Comparison of ENCODE assay signal across 10 cellular contexts in the genomic region with DNA sequence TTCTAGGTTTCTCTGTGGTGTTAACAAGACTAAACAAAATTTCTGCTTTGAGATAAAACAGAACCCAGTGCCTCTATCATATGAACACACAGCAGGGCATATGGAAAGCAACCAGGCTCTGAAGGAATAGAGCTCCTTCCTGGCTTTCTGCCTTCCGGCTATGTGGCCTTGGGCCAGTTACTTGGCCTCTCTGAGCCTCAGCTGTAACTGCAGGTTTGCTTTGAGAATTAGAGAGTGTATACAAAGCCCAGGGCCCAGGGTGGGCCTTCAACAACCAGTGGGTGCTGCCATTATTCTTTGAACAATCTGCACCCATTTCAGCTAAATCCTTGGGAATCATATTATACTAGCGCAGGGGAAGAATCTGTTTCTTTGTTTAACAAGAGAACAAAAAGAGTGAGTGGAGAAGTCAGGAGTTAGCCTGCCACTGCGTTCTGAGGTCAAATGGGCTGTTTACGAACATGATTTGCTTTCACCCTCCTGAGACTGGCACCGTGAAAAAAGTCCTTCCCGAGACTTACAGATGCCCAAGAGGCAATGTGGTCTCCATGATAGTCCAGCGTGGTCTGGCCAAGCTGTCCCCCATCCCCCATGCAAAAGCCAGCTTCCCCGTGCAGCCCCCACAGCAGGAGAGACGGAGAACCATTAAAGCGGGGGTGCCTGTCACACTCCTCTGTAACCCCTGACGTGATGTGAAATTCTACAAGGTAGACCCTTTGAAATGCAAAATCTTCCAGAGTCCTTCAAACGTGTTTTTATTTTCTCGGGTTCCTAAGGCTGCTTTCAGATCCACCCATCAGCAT. TPM values are rescaled to one million over a fixed set of nuclear protein-coding genes. Genes with fewer than 3 reads are reported as not detected.
A peak's percentile ranks its signal among the peaks of the same experiment; 100 is the strongest.
DNase-seq lines count a peak whose midpoint lies in the region; ATAC-seq and TF ChIP-seq lines count a peak whose summit lies in the region.
"Had no signal": no experiment of that assay in that cellular context is flagged by ENCODE, and none has a peak within 500 bp of the region (broad histone marks: within the 10 kb centered on the region; RNA-seq: fewer than 3 reads in every experiment).

No MANE protein-coding gene starts in this region.

- POLR2A ChIA-PET in CD8-positive, alpha-beta T cell (lab: Charles Lee), result interaction anchor here (1.1 to 7.2 kb wide), 6 partner anchors 11 to 194 kb away, joined by 3 to 67 read pairs (median 8); no protein-coding TSS in a partner anchor

- TF ChIP-seq CTCF in CD8-positive, alpha-beta T cell (IDR thresholded peaks at IDR 0.05), result no peak
- no peak for TF ChIP-seq CTCF in Peyer's patch (IDR thresholded peaks at IDR 0.05)
- no peak for TF ChIP-seq CTCF in esophagus squamous epithelium (IDR thresholded peaks at IDR 0.05)
- TF ChIP-seq CTCF in prostate gland (IDR thresholded peaks at IDR 0.05), result no peak

- no peaks in the 10 kb centered on the region for H3K27me3 ChIP-seq in CD8-positive, alpha-beta T cell (ENCODE audit: insufficient read depth, low read length)
- no peaks in the 10 kb centered on the region for H3K27me3 ChIP-seq in Peyer's patch
- H3K27me3 ChIP-seq in esophagus squamous epithelium, result no peaks in the 10 kb centered on the region
- H3K27me3 ChIP-seq in prostate gland (replicated peaks; ENCODE audit: insufficient read depth), result no peaks in the 10 kb centered on the region
- H3K27me3 ChIP-seq: brain microvascular endothelial cell had no signal

- H3K27me3 Mint-ChIP-seq in CD8-positive, alpha-beta T cell (ENCODE audit: low read depth), result no peaks in the 10 kb centered on the region

- H3K4me3 ChIP-seq in CD8-positive, alpha-beta T cell (ENCODE audit: low read depth, low read length), result no peak overlapping the region
- H3K4me3 ChIP-seq in Peyer's patch (no peak overlapping the region), esophagus squamous epithelium (peak overlapping the region in 1 of 4 donors; percentile 89), prostate gland (no peak overlapping the region)

- peaks cover 83% of the 10 kb centered on the region for H3K4me1 Mint-ChIP-seq in CD8-positive, alpha-beta T cell (ENCODE audit: low read depth)

- H3K9me3 ChIP-seq in CD8-positive, alpha-beta T cell (ENCODE audit: low read length), result no peaks in the 10 kb centered on the region
- H3K9me3 ChIP-seq in Peyer's patch (no peaks in the 10 kb centered on the region), esophagus squamous epithelium (no peaks in the 10 kb centered on the region), prostate gland (no peaks in the 10 kb centered on the region)

- peaks cover 85% of the 10 kb centered on the region for H3K4me1 ChIP-seq in CD8-positive, alpha-beta T cell (ENCODE audit: insufficient read depth, low read length)
- peaks cover 15 to 80% (median 54%) of the 10 kb centered on the region in 4 donors for H3K4me1 ChIP-seq in Peyer's patch
- H3K4me1 ChIP-seq in esophagus squamous epithelium, result peaks cover 77 to 90% (median 80%) of the 10 kb centered on the region in 3 donors
- peaks cover 28% of the 10 kb centered on the region for H3K4me1 ChIP-seq in prostate gland (replicated peaks)

- no peak for DNase-seq in CD8-positive, alpha-beta T cell
- DNase-seq in Peyer's patch, result no peak
- DNase-seq in esophagus squamous epithelium (lab: John Stamatoyannopoulos, UW), result no peak
- DNase-seq in prostate gland (ENCODE audit: low spot score), result no peak
- DNase-seq in putamen (ENCODE audit: low spot score), result no peak
- no peak for DNase-seq in NCI-H774 (lab: John Stamatoyannopoulos, UW)
- DNase-seq: brain microvascular endothelial cell, SW 1271 had no signal

- ATAC-seq in CD8-positive, alpha-beta T cell, result no peak
- ATAC-seq in HG02798 (IDR thresholded peaks at IDR 0.05; ENCODE audit: poor library complexity, unreplicated experiment) (no peak), HG02678 (IDR thresholded peaks at IDR 0.05; ENCODE audit: unreplicated experiment) (no peak)

- H3K27ac ChIP-seq in CD8-positive, alpha-beta T cell (ENCODE audit: low read depth, low read length), result peak overlapping the region; percentile 13
- peak overlapping the region; percentile 86 to 95 (median 92) for H3K27ac ChIP-seq in Peyer's patch
- H3K27ac ChIP-seq in esophagus squamous epithelium, result peak overlapping the region; percentile 93 to 95 (median 94)
- peak overlapping the region; percentile 66 to 76 for H3K27ac ChIP-seq in prostate gland
- H3K27ac ChIP-seq: brain microvascular endothelial cell had no signal

- no peaks in the 10 kb centered on the region for H3K9me3 Mint-ChIP-seq in CD8-positive, alpha-beta T cell

- intact Hi-C loops in CD8-positive, alpha-beta T cell (cut with DNase I, micrococcal nuclease), result no loop called here
- intact Hi-C loops in esophagus squamous epithelium (cut with DNase I) (loop anchor here (10.0 kb wide), 1 partner anchor 85 kb away; no protein-coding TSS in a partner anchor), prostate gland (cut with DNase I) (loop anchor here (5.0 kb wide), 1 partner anchor 107 kb away; no protein-coding TSS in a partner anchor)

- peak overlapping the region; percentile 93 for H3K27ac Mint-ChIP-seq in CD8-positive, alpha-beta T cell

- TF ChIP-seq POLR2A in Peyer's patch (IDR thresholded peaks at IDR 0.05) (no peak), esophagus squamous epithelium (IDR thresholded peaks at IDR 0.05) (no peak), prostate gland (IDR thresholded peaks at IDR 0.05) (no peak)

- H3K36me3 ChIP-seq in CD8-positive, alpha-beta T cell (ENCODE audit: insufficient read depth, low read length), result no peaks in the 10 kb centered on the region
- H3K36me3 ChIP-seq in Peyer's patch (no peaks in the 10 kb centered on the region), esophagus squamous epithelium (no peaks in the 10 kb centered on the region), prostate gland (no peaks in the 10 kb centered on the region)
- H3K36me3 ChIP-seq: brain microvascular endothelial cell had no signal

- peaks cover 20% of the 10 kb centered on the region for H3K36me3 Mint-ChIP-seq in CD8-positive, alpha-beta T cell

- peak overlapping the region; percentile 97 for H3K4me3 Mint-ChIP-seq in CD8-positive, alpha-beta T cell

- CTCF ChIA-PET in CD8-positive, alpha-beta T cell (lab: Charles Lee), result interaction anchor here (0.7 to 5.2 kb wide), 18 partner anchors 8 to 211 kb away, joined by 3 to 161 read pairs (median 20); no protein-coding TSS in a partner anchor

- WGBS in esophagus squamous epithelium, 2 donors, result 36 to 45% methylated on average over 12 to 13 of the region's 13 CpGs
- WGBS in prostate gland, result 33% methylated on average over 13 of the region's 13 CpGs

RNA-seq across cellular contexts. Expression of gene FAM53B, which starts 4.9 kb away (rescaled TPM):
- total RNA-seq in CD8-positive, alpha-beta T cell, result 10 to 100 TPM; 51.9 to 57.1 TPM
- total RNA-seq in Peyer's patch (10 to 100 TPM; 72.7 to 92.1 (median 80.5) TPM), esophagus squamous epithelium (10 to 100 TPM; 27.4 to 54.2 (median 31.5) TPM), prostate gland (100 to 1,000 TPM in 1 of 2 donors, 10 to 100 TPM in 1; 28.9 to 101 TPM)

RNA-seq across cellular contexts. Expression of gene EEF1AKMT2, which starts 52.4 kb away (rescaled TPM):
- 10 to 100 TPM; 13.8 to 13.9 TPM for total RNA-seq in CD8-positive, alpha-beta T cell
- 10 to 100 TPM in 3 of 4 donors, 1 to 10 TPM in 1; 9.5 to 23.3 (median 18.5) TPM for total RNA-seq in Peyer's patch
- total RNA-seq in esophagus squamous epithelium, result 10 to 100 TPM in 2 of 4 donors, 1 to 10 TPM in 2; 8.3 to 17.5 (median 12.7) TPM
- 10 to 100 TPM; 15.7 to 20.5 TPM for total RNA-seq in prostate gland

Comparison
In these comparisons a context has a peak if more than half of its experiments do, and no peak if none do; other contexts are left out.
1. H3K27ac ChIP-seq: peak in every context shown above with its lines; median percentile 94 in esophagus squamous epithelium; 92 in Peyer's patch; 71 in prostate gland; 13 in CD8-positive, alpha-beta T cell.
2. intact Hi-C loops: an anchor here in esophagus squamous epithelium (10.0 kb wide) and prostate gland (5.0 kb wide); none called in CD8-positive, alpha-beta T cell.